In the genomic region with DNA sequence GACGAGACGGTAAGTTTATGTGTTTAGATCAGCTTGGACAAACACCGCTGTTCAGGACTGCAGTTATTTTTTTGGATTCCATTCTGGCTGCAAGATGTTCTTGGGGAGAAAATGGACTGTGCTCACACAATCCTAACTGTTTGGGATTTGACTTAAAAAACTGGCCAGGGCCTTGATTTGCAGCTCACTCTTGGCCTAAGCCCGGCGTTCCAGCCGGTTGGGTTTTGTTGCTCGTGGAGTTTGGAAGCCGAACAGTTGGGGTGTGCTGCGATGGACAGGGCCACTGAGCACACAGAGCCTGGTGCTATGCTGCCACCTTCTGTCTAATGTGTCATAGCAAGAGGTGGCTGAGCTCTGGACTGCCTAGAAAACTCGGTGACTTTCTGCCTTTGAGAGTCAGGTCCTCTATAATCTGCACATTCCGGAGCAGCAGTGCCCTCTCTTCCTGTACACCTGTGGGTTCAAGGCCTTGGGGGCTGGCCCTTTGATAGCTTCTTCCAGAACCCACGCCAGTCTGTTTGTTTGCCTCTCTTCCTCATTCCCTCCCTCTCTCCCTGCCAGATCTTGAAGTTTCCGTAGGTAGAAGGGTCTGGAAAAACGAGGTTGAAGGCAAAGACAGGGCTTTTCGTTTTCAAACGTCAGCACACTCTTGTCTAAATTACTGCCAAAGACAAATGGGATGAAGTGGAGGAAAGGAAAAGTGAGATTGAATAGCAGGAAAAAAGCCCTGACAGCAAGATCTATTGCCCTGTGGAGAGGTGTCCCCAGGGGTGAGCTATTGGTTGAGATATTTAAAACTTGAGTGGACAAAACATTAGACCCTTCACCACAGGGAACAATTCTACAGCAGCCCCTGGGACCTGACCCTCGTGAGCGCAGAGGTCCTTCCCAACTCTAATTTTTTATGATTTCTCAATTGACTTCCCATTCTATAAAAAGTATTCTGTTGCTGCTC, we compare ENCODE assay signal across 1 cellular context.
TF ChIP-seq lines count a peak whose summit lies in the region.

No MANE protein-coding gene starts in this region.

TF ChIP-seq in IMR-90, 13 proteins besides CTCF, POLR2A, EP300 and RAD21:
- TF ChIP-seq MXI1 (IDR thresholded peaks at IDR 0.05; ENCODE audit: borderline replicate concordance, low read depth, low read length) (peak; percentile 40; the same call in 1 of the 2 replicates), SMC3 (IDR thresholded peaks at IDR 0.05; ENCODE audit: low read depth, low read length) (peak; percentile 87), MAZ (IDR thresholded peaks at IDR 0.05; ENCODE audit: borderline replicate concordance, low read depth, low read length) (peak; percentile 34; the same call in 1 of the 2 replicates)
- TF ChIP-seq, protein P1, sequence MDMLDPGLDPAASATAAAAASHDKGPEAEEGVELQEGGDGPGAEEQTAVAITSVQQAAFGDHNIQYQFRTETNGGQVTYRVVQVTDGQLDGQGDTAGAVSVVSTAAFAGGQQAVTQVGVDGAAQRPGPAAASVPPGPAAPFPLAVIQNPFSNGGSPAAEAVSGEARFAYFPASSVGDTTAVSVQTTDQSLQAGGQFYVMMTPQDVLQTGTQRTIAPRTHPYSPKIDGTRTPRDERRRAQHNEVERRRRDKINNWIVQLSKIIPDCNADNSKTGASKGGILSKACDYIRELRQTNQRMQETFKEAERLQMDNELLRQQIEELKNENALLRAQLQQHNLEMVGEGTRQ (IDR thresholded peaks at IDR 0.05; ENCODE audit: low read depth, low read length) = no peak
